In the genomic region with DNA sequence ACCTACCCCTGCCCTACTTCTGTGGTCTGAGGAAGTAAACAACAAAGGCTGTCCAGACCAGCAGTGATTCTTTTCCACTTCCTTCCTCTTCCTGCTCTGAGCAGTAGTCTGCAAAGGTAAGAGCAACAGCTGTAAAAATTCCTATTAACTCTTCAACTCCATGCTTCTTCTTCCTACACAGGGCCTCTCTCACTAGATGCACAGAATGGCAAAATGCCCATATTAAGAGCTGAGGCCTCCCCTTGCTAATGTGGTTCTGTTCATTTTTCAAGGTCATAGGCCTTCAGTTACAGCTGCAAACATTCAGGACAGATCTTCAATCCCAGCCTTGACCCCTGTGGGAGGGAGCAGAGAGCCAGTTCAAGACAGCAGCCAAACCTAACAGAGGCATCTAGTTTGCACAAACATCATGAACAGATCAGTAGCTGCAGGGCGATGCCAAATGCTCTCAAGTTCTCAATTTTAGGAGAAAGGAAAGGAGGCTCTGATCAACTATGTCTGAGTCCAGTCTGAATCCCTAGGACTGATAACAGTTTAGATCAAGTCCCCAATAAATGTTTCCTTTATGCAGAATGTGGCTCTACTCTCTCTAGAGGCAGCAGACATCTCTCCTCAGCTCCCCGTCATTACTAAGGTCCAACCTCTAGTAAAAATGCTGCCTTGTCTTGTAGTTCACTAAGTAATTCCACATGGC, we compare ENCODE assay signal across 13 cellular contexts. TPM values are rescaled to one million over a fixed set of nuclear protein-coding genes. Genes with fewer than 3 reads are reported as not detected.
A peak's percentile ranks its signal among the peaks of the same experiment; 100 is the strongest.
DNase-seq lines count a peak whose midpoint lies in the region; ATAC-seq and TF ChIP-seq lines count a peak whose summit lies in the region.
"Had no signal": no experiment of that assay in that cellular context is flagged by ENCODE, and none has a peak within 500 bp of the region (broad histone marks: within the 10 kb centered on the region; RNA-seq: fewer than 3 reads in every experiment).

No MANE protein-coding gene starts in this region.

- no peaks in the 10 kb centered on the region for H3K27me3 Mint-ChIP-seq in activated T-cell treated with anti-CD3 and anti-CD28 coated beads, Interleukin-2, amount 50 U/mL, for 4 hours (ENCODE audit: low read depth)
- H3K27me3 Mint-ChIP-seq: activated T-helper 17 cell treated with anti-CD3 and anti-CD28 coated beads, Interleukin-2, amount 50 U/mL, for 72 hours had no signal

- no peaks in the 10 kb centered on the region for H3K79me2 ChIP-seq in OCI-LY7 (ENCODE audit: insufficient read depth, low read depth, low read length)

- H3K4me2 ChIP-seq in BLaER1 (peak overlapping the region; percentile 26; the same call in 1 of the 2 replicates), neuronal stem cell (ENCODE audit: insufficient read depth, low read length, poor library complexity, severe bottlenecking) (no peak overlapping the region), OCI-LY7 (ENCODE audit: low read length) (no peak overlapping the region)

- H3K4ac ChIP-seq in neuronal stem cell (ENCODE audit: low read length) = no peak overlapping the region

- H3K4me3 ChIP-seq in BLaER1 (no peak overlapping the region), left ventricle myocardium inferior (no peak overlapping the region), neuronal stem cell (ENCODE audit: low read length in 2 of 2) (no peak overlapping the region), OCI-LY7 (ENCODE audit: low read depth, low read length, poor library complexity, severe bottlenecking) (no peak overlapping the region)

- DNase-seq in brain pericyte (ENCODE audit: low read depth, low spot score) (peak; percentile 53), left ventricle myocardium inferior (peak; percentile 42), neuronal stem cell (ENCODE audit: low spot score) (no peak), OCI-LY7 (ENCODE audit: low spot score) (no peak), NCI-H2196 (lab: John Stamatoyannopoulos, UW; ENCODE audit: unreplicated experiment) (no peak)
- no peak for DNase-seq in activated naive CD4-positive, alpha-beta T cell treated with anti-CD3 and anti-CD28 coated beads, Interleukin-2, amount 50 U/mL, for 72 hours (ENCODE audit: low spot score in 2 of 2)
- no peak for DNase-seq in activated T-cell treated with anti-CD3 and anti-CD28 coated beads, Interleukin-2, amount 50 U/mL, for 4 hours
- DNase-seq: activated CD4-positive, alpha-beta T cell treated with anti-CD3 and anti-CD28 coated beads, Interleukin-2, amount 50 U/mL, for 48 hours; natural killer cell; NCI-H1092 treated with DMSO at 0.1 percent for 48 hours; NCI-H446 had no signal

- H2AK5ac ChIP-seq in neuronal stem cell (ENCODE audit: low read depth, low read length) = no peak overlapping the region

- H3K36me3 ChIP-seq in BLaER1 (no peaks in the 10 kb centered on the region), left ventricle myocardium inferior (peaks cover 35% of the 10 kb centered on the region), neuronal stem cell (replicated peaks in 1 of 2; ENCODE audit: control insufficient read depth in 2 of 2, insufficient read depth in 2 of 2, low read length in 2 of 2) (peaks cover 0 to 6% of the 10 kb centered on the region in 2 donors), OCI-LY7 (ENCODE audit: insufficient read depth, low read length) (no peaks in the 10 kb centered on the region)

- H3K9me2 ChIP-seq in OCI-LY7 (ENCODE audit: insufficient read depth, low read length) = no peaks in the 10 kb centered on the region

- H2BK15ac ChIP-seq in neuronal stem cell (ENCODE audit: low read length) = no peak overlapping the region

- no peaks in the 10 kb centered on the region for H3K9me3 Mint-ChIP-seq in activated naive CD4-positive, alpha-beta T cell treated with anti-CD3 and anti-CD28 coated beads, Interleukin-2, amount 50 U/mL, for 72 hours
- H3K9me3 Mint-ChIP-seq in activated T-cell treated with anti-CD3 and anti-CD28 coated beads, Interleukin-2, amount 50 U/mL, for 4 hours = no peaks in the 10 kb centered on the region
- H3K9me3 Mint-ChIP-seq: activated T-helper 17 cell treated with anti-CD3 and anti-CD28 coated beads, Interleukin-2, amount 50 U/mL, for 72 hours; natural killer cell had no signal

- no peak for TF ChIP-seq CTCF in left ventricle myocardium inferior (IDR thresholded peaks at IDR 0.05; ENCODE audit: borderline replicate concordance)
- no peak for TF ChIP-seq CTCF in OCI-LY7 (conservative IDR thresholded peaks at IDR 0.05; ENCODE audit: low read length)

- no peaks in the 10 kb centered on the region for H3K79me1 ChIP-seq in neuronal stem cell (ENCODE audit: low read depth, low read length)

- H3K4me3 Mint-ChIP-seq in activated T-cell treated with anti-CD3 and anti-CD28 coated beads, Interleukin-2, amount 50 U/mL, for 4 hours = no peak overlapping the region
- H3K4me3 Mint-ChIP-seq: activated T-helper 17 cell treated with anti-CD3 and anti-CD28 coated beads, Interleukin-2, amount 50 U/mL, for 72 hours; natural killer cell had no signal

- no TSS peak for BruUV-seq in OCI-LY7 (replicated peaks; lab: Mats Ljungman, UMichigan)

- H4K20me1 ChIP-seq in BLaER1 = no peaks in the 10 kb centered on the region
- no peaks in the 10 kb centered on the region for H4K20me1 ChIP-seq in OCI-LY7 (ENCODE audit: insufficient read depth, low read length)

- H3K9me3 ChIP-seq in BLaER1 (no peaks in the 10 kb centered on the region), left ventricle myocardium inferior (replicated peaks) (no peaks in the 10 kb centered on the region), neuronal stem cell (replicated peaks in 1 of 2; ENCODE audit: control insufficient read depth in 2 of 2, insufficient read depth in 1 of 2, low read depth in 1 of 2, low read length in 2 of 2) (no peaks in the 10 kb centered on the region), OCI-LY7 (ENCODE audit: low read length) (no peaks in the 10 kb centered on the region)

- H3K27ac Mint-ChIP-seq in activated naive CD4-positive, alpha-beta T cell treated with anti-CD3 and anti-CD28 coated beads, Interleukin-2, amount 50 U/mL, for 72 hours = peak overlapping the region in 1 of 2 donors; percentile 28
- H3K27ac Mint-ChIP-seq: activated T-helper 17 cell treated with anti-CD3 and anti-CD28 coated beads, Interleukin-2, amount 50 U/mL, for 72 hours; natural killer cell had no signal

- no peak overlapping the region for H3K14ac ChIP-seq in neuronal stem cell (ENCODE audit: low read length)

- POLR2A ChIA-PET in OCI-LY7 (lab: Charles Lee) = interaction anchor here (0.9 kb wide), 1 partner anchor 8 kb away, joined by 4 read pairs; no protein-coding TSS in a partner anchor

- CTCF ChIA-PET in OCI-LY7 (lab: Charles Lee; ENCODE audit: unreplicated experiment) = no interaction called here

- H3K9ac ChIP-seq in BLaER1 (no peak overlapping the region), neuronal stem cell (ENCODE audit: low read depth, low read length, poor library complexity) (no peak overlapping the region)

- H4K91ac ChIP-seq in neuronal stem cell (ENCODE audit: low read depth, low read length, poor library complexity) = no peak overlapping the region

- H3K4me1 ChIP-seq in BLaER1 (peaks cover 5% of the 10 kb centered on the region), left ventricle myocardium inferior (peaks cover 62% of the 10 kb centered on the region), neuronal stem cell (ENCODE audit: control insufficient read depth in 2 of 2, insufficient read depth in 1 of 2, low read depth in 1 of 2, low read length in 2 of 2) (peaks cover 0 to 3% of the 10 kb centered on the region in 2 donors), OCI-LY7 (ENCODE audit: insufficient read depth, low read length, poor library complexity, severe bottlenecking) (no peaks in the 10 kb centered on the region)

- no peak overlapping the region for H2BK5ac ChIP-seq in neuronal stem cell (ENCODE audit: low read length)

- no peak overlapping the region for H4K8ac ChIP-seq in neuronal stem cell (ENCODE audit: low read depth, low read length)

- H2AFZ ChIP-seq in neuronal stem cell (ENCODE audit: low read length) (peak overlapping the region; percentile 66), OCI-LY7 (ENCODE audit: low read length) (no peak overlapping the region)

- H3K23ac ChIP-seq in neuronal stem cell (ENCODE audit: low read depth, low read length, poor library complexity) = no peak overlapping the region

- intact Hi-C loops in left ventricle myocardium inferior (cut with micrococcal nuclease) (no loop called here), OCI-LY7 (cut with micrococcal nuclease; ENCODE audit: unreplicated experiment) (no loop called here)

- peaks cover 7 to 10% of the 10 kb centered on the region in 2 donors for H3K36me3 Mint-ChIP-seq in activated naive CD4-positive, alpha-beta T cell treated with anti-CD3 and anti-CD28 coated beads, Interleukin-2, amount 50 U/mL, for 72 hours
- peaks cover 12% of the 10 kb centered on the region for H3K36me3 Mint-ChIP-seq in activated T-cell treated with anti-CD3 and anti-CD28 coated beads, Interleukin-2, amount 50 U/mL, for 4 hours (ENCODE audit: insufficient read depth)
- H3K36me3 Mint-ChIP-seq: natural killer cell had no signal

- no peak for ATAC-seq in activated naive CD4-positive, alpha-beta T cell treated with anti-CD3 and anti-CD28 coated beads, Interleukin-2, amount 50 U/mL, for 72 hours
- ATAC-seq in activated T-cell treated with anti-CD3 and anti-CD28 coated beads, Interleukin-2, amount 50 U/mL, for 4 hours = no peak
- ATAC-seq: activated T-helper 17 cell treated with anti-CD3 and anti-CD28 coated beads, Interleukin-2, amount 50 U/mL, for 72 hours; natural killer cell had no signal

- H3K27ac ChIP-seq in BLaER1 (no peak overlapping the region), left ventricle myocardium inferior (replicated peaks) (peak overlapping the region; percentile 66), neuronal stem cell (replicated peaks; ENCODE audit: low read length) (no peak overlapping the region), OCI-LY7 (ENCODE audit: low read depth, low read length, poor library complexity, severe bottlenecking) (no peak overlapping the region)

- no peak overlapping the region for H2BK120ac ChIP-seq in neuronal stem cell (ENCODE audit: low read depth, low read length)

- H3K27me3 ChIP-seq in BLaER1 = no peaks in the 10 kb centered on the region
- H3K27me3 ChIP-seq in left ventricle myocardium inferior (ENCODE audit: low read depth) = no peaks in the 10 kb centered on the region
- no peaks in the 10 kb centered on the region for H3K27me3 ChIP-seq in neuronal stem cell (ENCODE audit: control insufficient read depth in 3 of 3, insufficient read depth in 3 of 3, low read depth in 1 of 3, low read length in 3 of 3)

- no peak overlapping the region for H2BK12ac ChIP-seq in neuronal stem cell (ENCODE audit: low read length)

- H3K18ac ChIP-seq in neuronal stem cell (ENCODE audit: low read length) = no peak overlapping the region

- H3K4me1 Mint-ChIP-seq in activated T-cell treated with anti-CD3 and anti-CD28 coated beads, Interleukin-2, amount 50 U/mL, for 4 hours (ENCODE audit: low read depth) = peaks cover 16% of the 10 kb centered on the region

- WGBS in neuronal stem cell (ENCODE audit: extremely low coverage in 2 of 2, insufficient read length in 2 of 2, insufficient replicate concordance in 1 of 2), 2 donors = no CpG with 5 or more reads among the region's 2 CpGs

RNA-seq across cellular contexts. Expression of a gene that starts 20.9 kb away (rescaled TPM):
- total RNA-seq in left ventricle myocardium inferior = 44.0 TPM
- polyA plus RNA-seq in neuronal stem cell (2013, experiment 1 of 2) = 0.43 TPM
- polyA plus RNA-seq in neuronal stem cell (2013, experiment 2 of 2) = 0.44 TPM
- 1 to 10 TPM; 1.6 to 4.6 TPM for total RNA-seq in activated naive CD4-positive, alpha-beta T cell treated with anti-CD3 and anti-CD28 coated beads, Interleukin-2, amount 50 U/mL, for 72 hours
- total RNA-seq in OCI-LY7 (2014; rRNA removed; shearing (Covaris generic)) = not detected in 2 replicates
- total RNA-seq in OCI-LY7 (2022) = not detected in 2 replicates
- total RNA-seq in activated T-cell treated with anti-CD3 and anti-CD28 coated beads, Interleukin-2, amount 50 U/mL, for 4 hours = 1 to 10 TPM; 2.1 to 4.6 (median 2.4) TPM

Comparison
In these comparisons a context has a peak if more than half of its experiments do, and no peak if none do; other contexts are left out.
1. DNase-seq: peak in brain pericyte (single experiment) and left ventricle myocardium inferior (single experiment); none in neuronal stem cell (single experiment), activated naive CD4-positive, alpha-beta T cell treated with anti-CD3 and anti-CD28 coated beads, Interleukin-2, amount 50 U/mL, for 72 hours (0 of 2), OCI-LY7 (single experiment), activated T-cell treated with anti-CD3 and anti-CD28 coated beads, Interleukin-2, amount 50 U/mL, for 4 hours (single experiment) and NCI-H2196 (single experiment).